10 cellular contexts compared by ENCODE assay signal in the genomic region with DNA sequence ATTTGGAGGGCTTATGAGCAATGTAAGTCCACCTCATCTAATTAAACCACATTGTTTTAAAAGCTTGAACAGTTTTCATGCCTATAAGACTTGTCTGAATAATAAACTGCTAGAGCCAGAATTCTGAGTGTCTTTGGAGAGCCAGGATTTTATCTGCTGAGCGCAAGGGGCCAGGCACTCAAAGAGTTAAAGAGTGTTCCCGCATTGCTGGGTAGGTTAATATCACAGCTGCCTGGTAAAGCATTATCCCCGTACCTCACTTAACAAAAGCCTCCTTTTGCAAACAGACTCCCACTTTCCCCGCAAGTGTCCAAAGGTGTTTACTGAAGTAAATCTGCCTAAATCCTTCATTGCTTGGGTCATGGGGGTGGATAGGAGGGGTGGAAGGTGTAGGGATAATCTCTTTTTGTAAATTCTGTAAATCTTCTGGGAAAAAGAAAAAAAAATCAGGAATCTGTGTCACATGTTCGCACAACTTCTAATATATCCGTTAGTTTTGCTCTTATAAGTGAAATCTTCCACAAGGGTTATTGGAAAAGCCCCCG. TPM values are rescaled to one million over a fixed set of nuclear protein-coding genes. Genes with fewer than 3 reads are reported as not detected.
DNase-seq lines count a peak whose midpoint lies in the region; ATAC-seq, FAIRE-seq and TF ChIP-seq lines count a peak whose summit lies in the region.
"Had no signal": no experiment of that assay in that cellular context is flagged by ENCODE, and none has a peak within 500 bp of the region (broad histone marks: within the 10 kb centered on the region; RNA-seq: fewer than 3 reads in every experiment).

No MANE protein-coding gene starts in this region.

- intact Hi-C loops in HepG2 (cut with micrococcal nuclease; ENCODE audit: unreplicated experiment): no loop called here
- intact Hi-C loops in endothelial cell of umbilical vein (cut with micrococcal nuclease): no loop called here

- H3K27me3 Mint-ChIP-seq in neural progenitor cell (ENCODE audit: insufficient read depth, low read depth): no peaks in the 10 kb centered on the region

- FAIRE-seq in HepG2 (lab: Jason Lieb, UNC) (no peak), endothelial cell of umbilical vein (lab: Jason Lieb, UNC) (no peak)

- no peak for TF ChIP-seq RAD21 in liver (IDR thresholded peaks at IDR 0.05)
- TF ChIP-seq RAD21 in HepG2 (CRISPR knock-in tag; IDR thresholded peaks at IDR 0.05): no peak

- H3K36me3 ChIP-seq in liver (ENCODE audit: control insufficient read depth in 4 of 4, insufficient read depth in 3 of 4, low read depth in 1 of 4, low read length in 3 of 4) (no peaks in the 10 kb centered on the region), HepG2 (replicated peaks in 1 of 2; ENCODE audit: control insufficient read depth in 1 of 2, insufficient read depth in 2 of 2, low read length in 2 of 2) (no peaks in the 10 kb centered on the region), endothelial cell of umbilical vein (ENCODE audit: control insufficient read depth in 2 of 2, extremely low read depth in 1 of 2, insufficient read depth in 2 of 2, low read length in 2 of 2) (no peaks in the 10 kb centered on the region), neural progenitor cell (no peaks in the 10 kb centered on the region)

- H3K9ac ChIP-seq in liver (ENCODE audit: low read depth in 1 of 2, low read length in 2 of 2) (no peak overlapping the region), HepG2 (ENCODE audit: insufficient read depth, low read depth, low read length) (no peak overlapping the region), endothelial cell of umbilical vein (replicated peaks; ENCODE audit: extremely low read depth, insufficient read depth, low read length) (no peak overlapping the region), neural progenitor cell (no peak overlapping the region)

- TF ChIP-seq EP300 in HepG2 (IDR thresholded peaks at IDR 0.05; ENCODE audit: low read depth in 2 of 2, low read length in 2 of 2): no peak
- no peak for TF ChIP-seq EP300 in HepG2 (CRISPR knock-in tag; IDR thresholded peaks at IDR 0.05; ENCODE audit: borderline replicate concordance)

- TF ChIP-seq POLR2A in HepG2 (IDR thresholded peaks at IDR 0.05; ENCODE audit: insufficient read depth in 1 of 2, low read depth in 2 of 2, low read length in 2 of 2): no peak
- no peak for TF ChIP-seq POLR2A in endothelial cell of umbilical vein (IDR thresholded peaks at IDR 0.05; ENCODE audit: low read depth, low read length)

- POLR2A ChIA-PET in HepG2 (lab: Yijun Ruan, JAX) (no interaction called here), endothelial cell of umbilical vein (lab: Charles Lee) (no interaction called here)

- H3K27ac ChIP-seq in liver (ENCODE audit: low read depth in 1 of 2, low read length in 2 of 2) (peak overlapping the region; percentile 64), HepG2 (ENCODE audit: extremely low read length, insufficient read depth, low read length) (no peak overlapping the region), endothelial cell of umbilical vein (ENCODE audit: insufficient read depth, low read depth, low read length) (no peak overlapping the region), neural progenitor cell (peak overlapping the region; percentile 82)

- H4K20me1 ChIP-seq in HepG2 (ENCODE audit: insufficient read depth, low read length): no peaks in the 10 kb centered on the region
- H4K20me1 ChIP-seq in endothelial cell of umbilical vein (replicated peaks; ENCODE audit: control insufficient read depth, extremely low read depth, insufficient read depth, low read length): no peaks in the 10 kb centered on the region
- peaks cover 100% of the 10 kb centered on the region for H4K20me1 ChIP-seq in neural progenitor cell (ENCODE audit: low read depth)

- H3K4me1 ChIP-seq in liver (ENCODE audit: control insufficient read depth in 4 of 4, insufficient read depth in 4 of 4, low read length in 3 of 4) (peaks cover 0 to 3% (median 0%) of the 10 kb centered on the region in 4 donors), HepG2 (ENCODE audit: insufficient read depth, low read length) (no peaks in the 10 kb centered on the region), endothelial cell of umbilical vein (ENCODE audit: control insufficient read depth, extremely low read depth, insufficient read depth, low read length) (peaks cover 33% of the 10 kb centered on the region), neural progenitor cell (peaks cover 98% of the 10 kb centered on the region)

- no peaks in the 10 kb centered on the region for H3K9me1 ChIP-seq in endothelial cell of umbilical vein (replicated peaks; ENCODE audit: control insufficient read depth, extremely low read depth, insufficient read depth, low read length)

- BruUV-seq in HepG2 (replicated peaks; lab: Mats Ljungman, UMichigan) (no TSS peak), endothelial cell of umbilical vein (replicated peaks; lab: Mats Ljungman, UMichigan) (no TSS peak)

- peaks cover 0 to 2% (median under 1%) of the 10 kb centered on the region in 4 donors for H3K27me3 ChIP-seq in liver (ENCODE audit: control insufficient read depth in 4 of 4, insufficient read depth in 4 of 4, low read length in 3 of 4)
- peaks cover 2 to 63% of the 10 kb centered on the region in 2 experiments; a peak in 4 of 5 replicates for H3K27me3 ChIP-seq in HepG2 (ENCODE audit: control insufficient read depth in 1 of 2, insufficient read depth in 2 of 2, low read length in 2 of 2)
- H3K27me3 ChIP-seq in endothelial cell of umbilical vein (ENCODE audit: control insufficient read depth in 2 of 2, insufficient read depth in 2 of 2, low read length in 2 of 2): no peaks in the 10 kb centered on the region
- no peaks in the 10 kb centered on the region for H3K27me3 ChIP-seq in neural progenitor cell

- H3K4me3 ChIP-seq in liver (ENCODE audit: low read depth in 1 of 3, low read length in 3 of 3): no peak overlapping the region
- H3K4me3 ChIP-seq in HepG2 (replicated peaks in 1 of 3; ENCODE audit: insufficient read depth in 1 of 3, low read depth in 2 of 3, low read length in 3 of 3): no peak overlapping the region
- H3K4me3 ChIP-seq in endothelial cell of umbilical vein (replicated peaks in 1 of 3; ENCODE audit: insufficient read depth in 1 of 3, low read depth in 1 of 3, low read length in 3 of 3): no peak overlapping the region
- peak overlapping the region; percentile 29 for H3K4me3 ChIP-seq in neural progenitor cell

- dilution Hi-C loops in endothelial cell of umbilical vein (cut with MboI; ENCODE audit: extremely low pct_ligation_motif_present, low sequenced_read_pairs): loop anchor here (25.0 kb wide), 1 partner anchor 147 kb away; no protein-coding TSS in a partner anchor

- H3K4me3 Mint-ChIP-seq in neural progenitor cell: peak overlapping the region; percentile 67

- DNase-seq in HepG2 (ENCODE audit: low spot score): no peak
- DNase-seq in endothelial cell of umbilical vein (ENCODE audit: low read depth, low spot score): no peak
- peak; percentile 63 for DNase-seq in neural progenitor cell (ENCODE audit: low spot score)
- no peak for DNase-seq in stimulated activated CD4-positive, alpha-beta T cell treated with anti-CD3 and anti-CD28 coated beads, Interleukin-15, amount 100 ng/mL, for 24 hours
- DNase-seq in activated CD4-positive, alpha-beta T cell treated with anti-CD3 and anti-CD28 coated beads for 1 hour: no peak
- DNase-seq in MV-4-11 (lab: John Stamatoyannopoulos, UW): no peak
- DNase-seq: NCI-H1417 treated with DMSO at 0.1 percent for 48 hours; stimulated activated CD4-positive, alpha-beta T cell treated with anti-CD3 and anti-CD28 coated beads, Interleukin-1b, Interleukin-23, amount 100 ng/mL, for 48 hours had no signal

- 23% methylated on average over 7 of the region's 7 CpGs for WGBS in liver
- WGBS in HepG2 (ENCODE audit: low lambda C conversion rate): 12% methylated on average over 7 of the region's 7 CpGs

- H3K9me3 Mint-ChIP-seq in neural progenitor cell: no peaks in the 10 kb centered on the region

- H3K79me2 ChIP-seq in HepG2 (ENCODE audit: insufficient read depth, low read length): no peaks in the 10 kb centered on the region
- H3K79me2 ChIP-seq in endothelial cell of umbilical vein (ENCODE audit: control insufficient read depth, insufficient read depth, low read length): peaks cover 72% of the 10 kb centered on the region
- peaks cover 100% of the 10 kb centered on the region for H3K79me2 ChIP-seq in neural progenitor cell (ENCODE audit: low read depth)

- no peak for ATAC-seq in HepG2
- no peak for ATAC-seq in esophagus mucosa

- H3K9me3 ChIP-seq in liver (ENCODE audit: control insufficient read depth in 4 of 4, low read length in 3 of 4) (no peaks in the 10 kb centered on the region), HepG2 (ENCODE audit: low read length) (no peaks in the 10 kb centered on the region), endothelial cell of umbilical vein (replicated peaks; ENCODE audit: control insufficient read depth, insufficient read depth, low read length) (no peaks in the 10 kb centered on the region), neural progenitor cell (ENCODE audit: low read depth) (no peaks in the 10 kb centered on the region)

- in situ Hi-C loops in HepG2 (cut with HindIII; ENCODE audit: extremely low pct_ligation_motif_present, low pct_unique_long_range_greater_than_20kb): no loop called here

- no peaks in the 10 kb centered on the region for H3K36me3 Mint-ChIP-seq in neural progenitor cell

- peaks cover 100% of the 10 kb centered on the region for H3K4me1 Mint-ChIP-seq in neural progenitor cell

- H3F3A ChIP-seq in neural progenitor cell (ENCODE audit: low read depth): peaks cover 70% of the 10 kb centered on the region

- H3K4me2 ChIP-seq in HepG2 (ENCODE audit: low read depth, low read length): no peak overlapping the region
- peak overlapping the region; percentile 19 for H3K4me2 ChIP-seq in endothelial cell of umbilical vein (ENCODE audit: insufficient read depth, low read length)
- H3K4me2 ChIP-seq in neural progenitor cell: peak overlapping the region; percentile 96

- no peak overlapping the region for H2AFZ ChIP-seq in HepG2 (ENCODE audit: low read length)
- H2AFZ ChIP-seq in endothelial cell of umbilical vein (ENCODE audit: low read depth, low read length): no peak overlapping the region
- no peak overlapping the region for H2AFZ ChIP-seq in neural progenitor cell (replicated peaks)

- CTCF ChIA-PET in HepG2 (lab: Yijun Ruan, JAX; ENCODE audit: low intra/inter-chr PET ratio, low total read pairs) (no interaction called here), endothelial cell of umbilical vein (lab: Charles Lee) (interaction anchor here (2.1 kb wide), 1 partner anchor 11 kb away, joined by 6 read pairs; no protein-coding TSS in a partner anchor)

- H3K27ac Mint-ChIP-seq in neural progenitor cell: peak overlapping the region; percentile 97

- TF ChIP-seq CTCF in liver (IDR thresholded peaks at IDR 0.05; ENCODE audit: low read depth, low read length, missing input control) (no peak), HepG2 (CRISPR knock-in tag; IDR thresholded peaks at IDR 0.05) (no peak), endothelial cell of umbilical vein (IDR thresholded peaks at IDR 0.05; ENCODE audit: extremely low read depth in 1 of 2, insufficient read depth in 1 of 2, low read depth in 1 of 2, low read length in 2 of 2) (no peak), neural progenitor cell (IDR thresholded peaks at IDR 0.05) (no peak)

RNA-seq across cellular contexts. Expression of gene ZEB2, which starts 10.8 kb away (rescaled TPM):
- 10 to 100 TPM; 35.1 to 39.6 TPM for total RNA-seq in liver
- 1 to 10 TPM; 7.6 to 9.3 TPM for polyA plus RNA-seq in liver
- not detected in 2 replicates for total RNA-seq in HepG2 (2016; rRNA removed; fragmentation: Illumina TruSeq; extraction: Trizol)
- 0.09 TPM in 1 of 2 replicates, not detected in the other for total RNA-seq in HepG2 (2016; cell fraction: cytosol; rRNA removed; fragmentation: Illumina TruSeq; extraction: Trizol; ENCODE audit: low read depth)
- 0.04 TPM in 1 of 2 replicates, not detected in the other for total RNA-seq in HepG2 (2016; cell fraction: insoluble cytoplasmic fraction; rRNA removed; fragmentation: Illumina TruSeq; extraction: Trizol)
- not detected in 2 replicates for total RNA-seq in HepG2 (2016; cell fraction: membrane; rRNA removed; fragmentation: Illumina TruSeq; extraction: Trizol)
- 0.09 TPM in 1 of 2 replicates, not detected in the other for total RNA-seq in HepG2 (2016; cell fraction: nucleus; rRNA removed; fragmentation: Illumina TruSeq; extraction: Trizol)
- polyA plus RNA-seq in HepG2 (2011; rRNA removed): 0.07 and 0.10 TPM in 2 replicates
- polyA plus RNA-seq in HepG2 (2011; cell fraction: cytosol; rRNA removed): 0.03 and 0.05 TPM in 2 replicates
- polyA plus RNA-seq in HepG2 (2011; cell fraction: nucleus; rRNA removed): 0.10 and 0.16 TPM in 2 replicates
- polyA plus RNA-seq in HepG2 (2012): 0.11 TPM in 1 of 2 replicates, not detected in the other
- not detected in 2 replicates for polyA plus RNA-seq in HepG2 (2016; cell fraction: cytosol; fragmentation: Illumina TruSeq; extraction: Trizol; ENCODE audit: low read depth)
- 0.07 and 0.12 TPM in 2 replicates for polyA plus RNA-seq in HepG2 (2016; cell fraction: insoluble cytoplasmic fraction; fragmentation: Illumina TruSeq; extraction: Trizol; ENCODE audit: low read depth)
- polyA plus RNA-seq in HepG2 (2016; cell fraction: membrane; fragmentation: Illumina TruSeq; extraction: Trizol; ENCODE audit: low read depth): not detected in 2 replicates
- not detected in 2 replicates for polyA plus RNA-seq in HepG2 (2016; cell fraction: nucleus; fragmentation: Illumina TruSeq; extraction: Trizol; ENCODE audit: insufficient read depth, low read depth)
- polyA minus RNA-seq in HepG2 (2011; rRNA and poly(A)+ RNA removed; ENCODE audit: low replicate concordance): 0.84 and 11.3 TPM in 2 replicates
- not detected in 2 replicates for polyA minus RNA-seq in HepG2 (2011; cell fraction: cytosol; rRNA and poly(A)+ RNA removed)
- 0.13 and 0.62 TPM in 2 replicates for polyA minus RNA-seq in HepG2 (2011; cell fraction: nucleus; rRNA and poly(A)+ RNA removed)
- 44.5 and 49.6 TPM in 2 replicates for total RNA-seq in endothelial cell of umbilical vein
- 14.3 and 17.9 TPM in 2 replicates for polyA plus RNA-seq in endothelial cell of umbilical vein
- 18.9 and 19.3 TPM in 2 replicates for polyA plus RNA-seq in endothelial cell of umbilical vein (2011; cell fraction: cytosol; rRNA removed)
- 55.3 and 66.1 TPM in 2 replicates for polyA plus RNA-seq in endothelial cell of umbilical vein (2011; cell fraction: nucleus; rRNA removed)
- polyA plus RNA-seq in endothelial cell of umbilical vein (2012): 23.0 and 23.7 TPM in 2 replicates
- polyA minus RNA-seq in endothelial cell of umbilical vein: 88.6 and 114 TPM in 2 replicates
- polyA minus RNA-seq in endothelial cell of umbilical vein (2011; cell fraction: cytosol; rRNA and poly(A)+ RNA removed): 3.0 TPM
- polyA minus RNA-seq in endothelial cell of umbilical vein (2011; cell fraction: nucleus; rRNA and poly(A)+ RNA removed): 218 and 259 TPM in 2 replicates
- total RNA-seq in neural progenitor cell (ENCODE audit: low replicate concordance): 72.9 and 106 TPM in 2 replicates
- total RNA-seq in esophagus mucosa: 6.5 TPM

Comparison
In these comparisons a context has a peak if more than half of its experiments do, and no peak if none do; other contexts are left out.
1. H3K27ac ChIP-seq: peak in liver (2 of 2) and neural progenitor cell (single experiment); none in HepG2 (single experiment) and endothelial cell of umbilical vein (single experiment).